Comparison of ENCODE assay signal across 1 cellular context in the genomic region with DNA sequence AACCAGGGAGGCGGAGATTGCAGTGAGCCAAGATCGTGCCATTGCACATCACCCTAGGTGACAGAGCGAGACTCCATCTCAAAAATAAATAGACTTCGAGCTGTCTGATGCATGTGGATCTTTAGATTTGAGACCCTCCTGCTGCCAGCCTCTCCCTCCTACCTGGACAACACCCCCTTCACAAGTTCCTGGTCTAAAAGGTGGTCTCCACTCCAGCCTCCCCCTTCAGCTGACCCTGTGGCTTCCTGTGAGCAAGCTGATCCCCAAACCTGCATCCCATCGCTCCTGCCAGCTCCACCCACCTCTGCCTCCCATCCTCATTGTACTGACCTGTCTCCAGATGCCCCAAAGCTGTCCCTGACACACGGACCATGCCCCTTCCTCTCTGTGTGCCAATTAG.
TF ChIP-seq lines count a peak whose summit lies in the region.

No MANE protein-coding gene starts in this region.

TF ChIP-seq in H1, 55 proteins besides CTCF, POLR2A, EP300 and RAD21:
- TF ChIP-seq SP1 (IDR thresholded peaks at IDR 0.05; ENCODE audit: low read depth, low read length) (no peak), KDM4A (IDR thresholded peaks at IDR 0.05; ENCODE audit: low read depth, low read length, severe bottlenecking) (no peak), NRF1 (IDR thresholded peaks at IDR 0.05; ENCODE audit: low read depth, low read length) (no peak), SRF (IDR thresholded peaks at IDR 0.05; ENCODE audit: low read depth, low read length) (no peak), SIX5 (IDR thresholded peaks at IDR 0.05; ENCODE audit: low read depth, low read length) (no peak), CHD2 (IDR thresholded peaks at IDR 0.05; ENCODE audit: low read length) (no peak)
